ENCODE assay signal across 11 cellular contexts in the genomic region with DNA sequence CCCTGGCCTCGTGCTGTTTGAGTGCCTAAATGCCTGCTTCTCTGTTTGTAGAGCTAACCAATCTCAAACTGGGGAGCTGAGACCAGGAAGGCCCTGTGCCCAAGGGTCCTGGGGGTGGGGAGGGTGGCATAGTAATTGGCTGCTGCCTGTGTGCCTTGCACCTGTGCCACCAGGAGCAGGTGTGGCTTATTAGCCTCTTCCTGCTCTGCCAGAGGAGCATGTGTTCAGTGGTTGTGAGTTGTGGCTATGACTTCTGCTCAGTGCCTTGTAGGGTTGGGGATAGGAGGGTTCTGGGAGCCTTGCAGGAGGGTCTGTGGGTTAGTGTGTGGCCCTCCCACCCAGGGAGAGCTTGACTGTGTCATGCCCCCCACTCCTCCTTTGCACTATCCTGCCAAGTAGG.
DNase-seq lines count a peak whose midpoint lies in the region; ATAC-seq, FAIRE-seq and TF ChIP-seq lines count a peak whose summit lies in the region.
"Had no signal": no experiment of that assay in that cellular context is flagged by ENCODE, and none has a peak within 500 bp of the region (broad histone marks: within the 10 kb centered on the region; RNA-seq: fewer than 3 reads in every experiment).

No MANE protein-coding gene starts in this region.

- in situ Hi-C loops in HAP-1 (cut with MboI; ENCODE audit: low sequenced_read_pairs), result no loop called here

- H4K20me1 ChIP-seq in Loucy (ENCODE audit: insufficient read depth, low read length, poor library complexity, severe bottlenecking), result no peaks in the 10 kb centered on the region

- DNase-seq in CD4-positive, CD25-positive, alpha-beta regulatory T cell, result peak in 1 of 3 donors; percentile 52
- DNase-seq in dorsolateral prefrontal cortex, result no peak
- no peak for DNase-seq in prostate gland (ENCODE audit: low spot score)
- DNase-seq in HUDEP-2 (lab: John Stamatoyannopoulos, UW; ENCODE audit: unreplicated experiment in 76 of 76), result no peak
- DNase-seq in HAP-1 (ENCODE audit: low spot score in 2 of 2), result no peak
- DNase-seq in H54 (ENCODE audit: insufficient read length, low spot score), result no peak
- DNase-seq: activated gamma-delta T cell treated with Interleukin-2 at 50 U/mL for 16 hours, NCI-H446 treated with DMSO at 0.1 percent for 48 hours had no signal

- no peaks in the 10 kb centered on the region for H3K36me3 Mint-ChIP-seq in CD4-positive, CD25-positive, alpha-beta regulatory T cell

- TF ChIP-seq POLR2A in prostate gland (IDR thresholded peaks at IDR 0.05), result no peak
- no peak for TF ChIP-seq POLR2A in H54 (IDR thresholded peaks at IDR 0.05; ENCODE audit: low read depth, low read length)

- no peaks in the 10 kb centered on the region for H3K9me3 ChIP-seq in CD4-positive, CD25-positive, alpha-beta regulatory T cell (ENCODE audit: control insufficient read depth in 2 of 2, low read length in 2 of 2)
- no peaks in the 10 kb centered on the region for H3K9me3 ChIP-seq in Loucy (ENCODE audit: insufficient read depth, low read depth, low read length)
- H3K9me3 ChIP-seq in prostate gland, result no peaks in the 10 kb centered on the region
- no peaks in the 10 kb centered on the region for H3K9me3 ChIP-seq in HAP-1

- H3K79me2 ChIP-seq in Loucy (ENCODE audit: insufficient read depth, low read length), result no peaks in the 10 kb centered on the region

- no peaks in the 10 kb centered on the region for H3K36me3 ChIP-seq in CD4-positive, CD25-positive, alpha-beta regulatory T cell (ENCODE audit: control insufficient read depth, insufficient read depth, low read length)
- no peaks in the 10 kb centered on the region for H3K36me3 ChIP-seq in Loucy (ENCODE audit: insufficient read depth, low read length)
- H3K36me3 ChIP-seq in prostate gland, result no peaks in the 10 kb centered on the region
- H3K36me3 ChIP-seq in HAP-1 (replicated peaks), result no peaks in the 10 kb centered on the region

- H3K27ac Mint-ChIP-seq in CD4-positive, CD25-positive, alpha-beta regulatory T cell, result peak overlapping the region; percentile 62 to 86 (median 83)

- peak overlapping the region in 3 of 4 donors; percentile 30 to 59 (median 39) for H3K4me3 Mint-ChIP-seq in CD4-positive, CD25-positive, alpha-beta regulatory T cell

- no peaks in the 10 kb centered on the region for H3K9me3 Mint-ChIP-seq in CD4-positive, CD25-positive, alpha-beta regulatory T cell

- peaks cover 76% of the 10 kb centered on the region for H3K4me1 ChIP-seq in CD4-positive, CD25-positive, alpha-beta regulatory T cell (ENCODE audit: control insufficient read depth, insufficient read depth, low read length, poor library complexity, severe bottlenecking)
- H3K4me1 ChIP-seq in Loucy (ENCODE audit: insufficient read depth, low read length, poor library complexity, severe bottlenecking) (peaks cover 96% of the 10 kb centered on the region), prostate gland (replicated peaks) (peaks cover 64% of the 10 kb centered on the region), HAP-1 (peaks cover 5% of the 10 kb centered on the region)

- TF ChIP-seq CTCF in Loucy (conservative IDR thresholded peaks at IDR 0.05; ENCODE audit: low read length) (no peak), dorsolateral prefrontal cortex (IDR thresholded peaks at IDR 0.05 in 54 of 56, conservative IDR thresholded peaks at IDR 0.05 in 2 of 56; ENCODE audit: low read depth in 1 of 56, partially characterized antibody in 56 of 56) (no peak), prostate gland (IDR thresholded peaks at IDR 0.05) (no peak)

- H3K27ac ChIP-seq in CD4-positive, CD25-positive, alpha-beta regulatory T cell (ENCODE audit: insufficient read depth, low read length, poor library complexity, severe bottlenecking), result no peak overlapping the region
- H3K27ac ChIP-seq in dorsolateral prefrontal cortex, result peak overlapping the region; percentile 92 to 100 (median 100)
- peak overlapping the region; percentile 99 for H3K27ac ChIP-seq in prostate gland
- H3K27ac ChIP-seq: epithelial cell of prostate had no signal

- ATAC-seq in CD4-positive, CD25-positive, alpha-beta regulatory T cell (ENCODE audit: low read depth in 2 of 2), result peak in 1 of 2 donors; percentile 39
- no peak for ATAC-seq in esophagus mucosa

- 56% methylated on average over 1 of the region's 1 CpG for WGBS in prostate gland

- H2AFZ ChIP-seq in Loucy (ENCODE audit: low read length), result no peak overlapping the region

- FAIRE-seq in H54 (lab: Jason Lieb, UNC), result no peak

- peak overlapping the region; percentile 62 for H3K9ac ChIP-seq in Loucy (ENCODE audit: low read depth, low read length, poor library complexity, severe bottlenecking)

- intact Hi-C loops in dorsolateral prefrontal cortex (cut with DNase I) (no loop called here), prostate gland (cut with DNase I) (no loop called here)

- H3K4me3 ChIP-seq in CD4-positive, CD25-positive, alpha-beta regulatory T cell (ENCODE audit: low read depth, low read length), result no peak overlapping the region
- H3K4me3 ChIP-seq in Loucy (ENCODE audit: low read length, poor library complexity, severe bottlenecking) (no peak overlapping the region), dorsolateral prefrontal cortex (peak overlapping the region in 2 of 59 donors; percentile 13 to 27), prostate gland (no peak overlapping the region), HAP-1 (no peak overlapping the region)

- no peaks in the 10 kb centered on the region for H3K27me3 ChIP-seq in CD4-positive, CD25-positive, alpha-beta regulatory T cell (ENCODE audit: control insufficient read depth, insufficient read depth, low read length)
- H3K27me3 ChIP-seq in Loucy (ENCODE audit: insufficient read depth, low read length, poor library complexity, severe bottlenecking), result peaks cover 5% of the 10 kb centered on the region
- H3K27me3 ChIP-seq in dorsolateral prefrontal cortex, result no peaks in the 10 kb centered on the region
- no peaks in the 10 kb centered on the region for H3K27me3 ChIP-seq in prostate gland (replicated peaks; ENCODE audit: insufficient read depth)
- H3K27me3 ChIP-seq in HAP-1 (ENCODE audit: low read depth), result peaks cover 5% of the 10 kb centered on the region

- no peaks in the 10 kb centered on the region for H3K27me3 Mint-ChIP-seq in CD4-positive, CD25-positive, alpha-beta regulatory T cell

- H3K4me1 Mint-ChIP-seq in CD4-positive, CD25-positive, alpha-beta regulatory T cell, result peaks cover 33 to 100% (median 79%) of the 10 kb centered on the region in 4 donors

- H3F3A ChIP-seq in Loucy (ENCODE audit: low read depth), result peaks cover 14% of the 10 kb centered on the region

- H3K9me2 ChIP-seq in Loucy (replicated peaks; ENCODE audit: low read depth, low read length), result no peaks in the 10 kb centered on the region

- peak overlapping the region; percentile 74 for H3K4me2 ChIP-seq in Loucy (ENCODE audit: low read depth, low read length, poor library complexity, severe bottlenecking)
